In the genomic region with DNA sequence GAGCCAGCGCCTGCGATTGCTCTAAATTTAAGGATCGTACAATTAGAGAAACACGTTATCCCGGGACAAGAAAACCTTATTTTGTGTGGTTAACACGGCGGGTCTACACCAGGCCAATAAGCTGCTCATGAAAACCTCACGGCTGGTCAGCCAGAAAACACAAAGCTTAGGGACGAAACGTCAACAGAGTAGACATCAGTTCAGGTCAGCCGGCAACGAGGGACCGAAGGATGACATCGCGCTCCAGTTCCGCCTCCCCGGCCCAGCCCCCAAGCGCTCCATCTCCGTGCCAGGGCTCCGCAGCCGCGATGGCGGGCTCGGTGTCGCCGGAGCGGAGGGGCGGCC, we compare ENCODE assay signal across 8 cellular contexts. TPM values are rescaled to one million over a fixed set of nuclear protein-coding genes. Genes with fewer than 3 reads are reported as not detected.
DNase-seq lines count a peak whose midpoint lies in the region; ATAC-seq lines count a peak whose summit lies in the region.

No MANE protein-coding gene starts in this region.

- H3K9me3 ChIP-seq in duodenal mucosa (ENCODE audit: control insufficient read depth in 1 of 2, low read length in 2 of 2) (no peaks in the 10 kb centered on the region), mononuclear cell (ENCODE audit: low read depth, low read length) (no peaks in the 10 kb centered on the region), aorta (ENCODE audit: control insufficient read depth, low read length) (no peaks in the 10 kb centered on the region)

- peak overlapping the region; percentile 99 for H3K27ac Mint-ChIP-seq in activated T-cell treated with anti-CD3 and anti-CD28 coated beads, Interleukin-2, amount 50 U/mL, for 72 hours

- peaks cover 3 to 12% of the 10 kb centered on the region in 2 donors for H3K36me3 Mint-ChIP-seq in activated T-cell treated with anti-CD3 and anti-CD28 coated beads, Interleukin-2, amount 50 U/mL, for 72 hours (ENCODE audit: insufficient read depth in 2 of 2)

- H3K36me3 ChIP-seq in duodenal mucosa (ENCODE audit: control insufficient read depth in 1 of 2, insufficient read depth in 2 of 2, low read length in 2 of 2) (peaks cover 12 to 21% of the 10 kb centered on the region in 2 donors), aorta (ENCODE audit: control insufficient read depth in 1 of 2, insufficient read depth in 2 of 2, low read length in 1 of 2) (peaks cover 0 to under 1% of the 10 kb centered on the region in 2 donors)

- H3K27me3 Mint-ChIP-seq in activated T-cell treated with anti-CD3 and anti-CD28 coated beads, Interleukin-2, amount 50 U/mL, for 72 hours (ENCODE audit: low read depth), result no peaks in the 10 kb centered on the region

- peak; percentile 58 to 61 for ATAC-seq in activated T-cell treated with anti-CD3 and anti-CD28 coated beads, Interleukin-2, amount 50 U/mL, for 72 hours (replicated peaks in 1 of 2)
- peak; percentile 49 for ATAC-seq in HG03045 (IDR thresholded peaks at IDR 0.05; ENCODE audit: unreplicated experiment)
- no peak for ATAC-seq in aorta (ENCODE audit: low FRiP score)

- H3K9me3 Mint-ChIP-seq in activated T-cell treated with anti-CD3 and anti-CD28 coated beads, Interleukin-2, amount 50 U/mL, for 72 hours, result no peaks in the 10 kb centered on the region

- intact Hi-C loops in aorta (cut with DNase I), result loop anchor here (2.0 to 5.0 kb wide), 2 partner anchors 354 to 355 kb away; partner anchors contain the start of gene SNRPA1 (in 1 of the 2)

- H3K4me3 ChIP-seq in duodenal mucosa (ENCODE audit: low read depth in 1 of 2, low read length in 2 of 2) (peak overlapping the region; percentile 96 to 97), mononuclear cell (ENCODE audit: low read length) (peak overlapping the region; percentile 83), aorta (ENCODE audit: low read length in 2 of 2) (peak overlapping the region; percentile 68 to 78)

- WGBS in aorta, 2 donors, result 0% methylated on average over 27 to 28 of the region's 28 CpGs

- H3K27ac ChIP-seq in duodenal mucosa (ENCODE audit: low read depth, low read length) (peak overlapping the region; percentile 95), aorta (ENCODE audit: low read depth in 1 of 2, low read length in 2 of 2) (peak overlapping the region; percentile 87 to 93)

- peaks cover 51% of the 10 kb centered on the region for H3K4me1 Mint-ChIP-seq in activated T-cell treated with anti-CD3 and anti-CD28 coated beads, Interleukin-2, amount 50 U/mL, for 72 hours (ENCODE audit: low read depth)

- no peaks in the 10 kb centered on the region for H3K27me3 ChIP-seq in duodenal mucosa (ENCODE audit: control insufficient read depth in 1 of 2, insufficient read depth in 2 of 2, low read length in 2 of 2)
- no peaks in the 10 kb centered on the region for H3K27me3 ChIP-seq in mononuclear cell (ENCODE audit: insufficient read depth, low read length)
- H3K27me3 ChIP-seq in aorta (ENCODE audit: control insufficient read depth in 1 of 2, insufficient read depth in 2 of 2, low read length in 1 of 2), result no peaks in the 10 kb centered on the region

- H3K4me1 ChIP-seq in duodenal mucosa (ENCODE audit: control insufficient read depth in 1 of 2, insufficient read depth in 2 of 2, low read length in 2 of 2), result peaks cover 19 to 21% of the 10 kb centered on the region in 2 donors
- H3K4me1 ChIP-seq in mononuclear cell (ENCODE audit: insufficient read depth, low read length), result peaks cover 38% of the 10 kb centered on the region
- H3K4me1 ChIP-seq in aorta (ENCODE audit: control insufficient read depth in 1 of 2, insufficient read depth in 2 of 2, low read length in 2 of 2), result no peaks in the 10 kb centered on the region

- peak overlapping the region; percentile 96 to 97 for H3K9ac ChIP-seq in duodenal mucosa (ENCODE audit: low read depth in 1 of 2, low read length in 2 of 2)

- peak overlapping the region; percentile 89 to 99 for H3K4me3 Mint-ChIP-seq in activated T-cell treated with anti-CD3 and anti-CD28 coated beads, Interleukin-2, amount 50 U/mL, for 72 hours

- DNase-seq in activated T-cell treated with anti-CD3 and anti-CD28 coated beads, Interleukin-2, amount 50 U/mL, for 72 hours, result peak in 1 of 2 donors; percentile 17
- DNase-seq in activated T-cell treated with anti-CD3 and anti-CD28 coated beads, Interleukin-2, amount 50 U/mL, for 1 hour, result no peak
- DNase-seq in RKO (ENCODE audit: low spot score) (peak; percentile 66), aorta (no peak), AG20443 (ENCODE audit: low spot score) (no peak)

RNA-seq across cellular contexts. Expression of gene TM2D3, which starts 0.5 kb away (rescaled TPM):
- total RNA-seq in activated T-cell treated with anti-CD3 and anti-CD28 coated beads, Interleukin-2, amount 50 U/mL, for 72 hours, result 10 to 100 TPM; 32.7 to 40.7 TPM
- total RNA-seq in mononuclear cell, result 82.8 TPM
- total RNA-seq in aorta, result 10 to 100 TPM; 50.8 to 54.6 TPM
- 10 to 100 TPM; 26.8 to 64.1 TPM for polyA plus RNA-seq in aorta
